In the genomic region with DNA sequence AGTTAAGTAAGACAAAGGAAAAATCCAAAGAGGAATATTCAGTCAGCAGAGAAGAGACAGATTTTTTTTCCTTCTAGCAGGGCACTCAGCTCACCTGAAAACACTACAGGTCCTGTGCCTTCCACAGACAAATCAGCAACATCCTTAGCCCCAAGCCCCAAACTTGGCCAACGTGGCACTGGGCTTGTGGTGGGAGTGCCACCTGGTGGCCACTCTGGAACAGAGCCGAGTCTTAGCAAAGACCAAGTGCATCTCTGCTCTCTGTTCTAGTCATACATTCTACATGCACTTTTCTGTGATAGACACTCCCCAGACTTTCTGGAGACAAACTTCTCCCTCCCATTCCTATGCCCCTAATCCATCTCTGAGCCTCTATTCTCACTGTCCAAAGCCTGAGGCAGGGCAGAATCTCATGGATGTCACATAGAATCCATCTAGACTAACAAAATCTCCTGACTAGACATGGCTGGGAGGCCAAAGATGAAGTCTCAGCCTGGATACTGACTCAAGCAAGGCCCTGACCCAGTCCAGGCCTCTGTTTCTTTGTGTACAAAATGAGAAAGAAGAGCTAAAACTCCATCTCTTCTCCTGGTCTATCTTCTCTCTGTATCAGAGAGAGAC, we compare ENCODE assay signal across 8 cellular contexts. TPM values are rescaled to one million over a fixed set of nuclear protein-coding genes. Genes with fewer than 3 reads are reported as not detected.
DNase-seq lines count a peak whose midpoint lies in the region; ATAC-seq and TF ChIP-seq lines count a peak whose summit lies in the region.

No MANE protein-coding gene starts in this region.

- H3K4me3 Mint-ChIP-seq in natural killer cell, result no peak overlapping the region

- no peaks in the 10 kb centered on the region for H3K27me3 ChIP-seq in GM06990 (replicated peaks; ENCODE audit: control insufficient read depth, insufficient read depth, low read length)

- intact Hi-C loops in natural killer cell (cut with micrococcal nuclease), result loop anchor here (1.0 to 5.0 kb wide), 3 partner anchors 37 to 66 kb away; no protein-coding TSS in a partner anchor

- H3K9me3 Mint-ChIP-seq in natural killer cell, result no peaks in the 10 kb centered on the region

- no peaks in the 10 kb centered on the region for H3K27me3 Mint-ChIP-seq in natural killer cell (ENCODE audit: low read depth in 2 of 2)

- DNase-seq in GM06990 (ENCODE audit: extremely low read depth, insufficient read length), result peak; percentile 74
- peak; percentile 79 for DNase-seq in activated T-cell treated with anti-CD3 and anti-CD28 coated beads, Interleukin-2, amount 50 U/mL, for 1 hour
- DNase-seq in natural killer cell, result peak; percentile 66
- peak; percentile 82 for DNase-seq in stimulated activated naive CD8-positive, alpha-beta T cell treated with anti-CD3 and anti-CD28 coated beads, Interleukin-15, Interleukin-2, amounts not matched to agents 100 U/mL and 50 U/mL, for 24 hours

- TF ChIP-seq RAD21 in Ishikawa (IDR thresholded peaks at IDR 0.05; ENCODE audit: low read depth), result peak; percentile 100

- TF ChIP-seq CTCF in GM06990 (IDR thresholded peaks at IDR 0.05; ENCODE audit: insufficient read depth, low read length, poor library complexity, severe bottlenecking) (peak; percentile 90), natural killer cell (IDR thresholded peaks at IDR 0.05) (peak; percentile 95)

- H3K36me3 ChIP-seq in GM06990 (ENCODE audit: control insufficient read depth, insufficient read depth, low read length), result no peaks in the 10 kb centered on the region; the same call in 1 of the 2 replicates

- no peak overlapping the region for H3K27ac Mint-ChIP-seq in natural killer cell

- H3K4me1 Mint-ChIP-seq in natural killer cell, result peaks cover 0 to 20% of the 10 kb centered on the region in 2 donors

- H3K4me3 ChIP-seq in GM06990 (replicated peaks; ENCODE audit: low read depth, low read length), result no peak overlapping the region

- H3K36me3 Mint-ChIP-seq in natural killer cell, result no peaks in the 10 kb centered on the region

- ATAC-seq in esophagus mucosa, result peak; percentile 80
- ATAC-seq in natural killer cell, result peak; percentile 63 to 76 (median 75)
- peak; percentile 76 for ATAC-seq in stimulated activated naive CD8-positive, alpha-beta T cell treated with anti-CD3 and anti-CD28 coated beads, Interleukin-15, Interleukin-2, amounts not matched to agents 100 U/mL and 50 U/mL, for 24 hours
- ATAC-seq in GM19463 (IDR thresholded peaks at IDR 0.05; ENCODE audit: unreplicated experiment), result no peak

- no peak for TF ChIP-seq EP300 in Ishikawa (IDR thresholded peaks at IDR 0.05; ENCODE audit: borderline replicate concordance)

TF ChIP-seq in Ishikawa, 13 proteins besides CTCF, POLR2A, EP300 and RAD21:
- no peak for TF ChIP-seq TAF1 (IDR thresholded peaks at IDR 0.05; ENCODE audit: low read depth)
- TF ChIP-seq NFIC (IDR thresholded peaks at IDR 0.05), result no peak
- no peak for TF ChIP-seq FOXM1 (IDR thresholded peaks at IDR 0.05; ENCODE audit: borderline replicate concordance, low read depth)
- TF ChIP-seq USF1 (IDR thresholded peaks at IDR 0.05), result no peak
- no peak for TF ChIP-seq ZBTB7A (IDR thresholded peaks at IDR 0.05; ENCODE audit: low read depth)

TF ChIP-seq in PFSK-1, 5 proteins besides CTCF, POLR2A, EP300 and RAD21:
- peak; percentile 36 for TF ChIP-seq FOXP2 (optimal IDR thresholded peaks at IDR 0.05; ENCODE audit: borderline replicate concordance, extremely low read depth, extremely low read length, insufficient read depth)
- TF ChIP-seq, protein P1, sequence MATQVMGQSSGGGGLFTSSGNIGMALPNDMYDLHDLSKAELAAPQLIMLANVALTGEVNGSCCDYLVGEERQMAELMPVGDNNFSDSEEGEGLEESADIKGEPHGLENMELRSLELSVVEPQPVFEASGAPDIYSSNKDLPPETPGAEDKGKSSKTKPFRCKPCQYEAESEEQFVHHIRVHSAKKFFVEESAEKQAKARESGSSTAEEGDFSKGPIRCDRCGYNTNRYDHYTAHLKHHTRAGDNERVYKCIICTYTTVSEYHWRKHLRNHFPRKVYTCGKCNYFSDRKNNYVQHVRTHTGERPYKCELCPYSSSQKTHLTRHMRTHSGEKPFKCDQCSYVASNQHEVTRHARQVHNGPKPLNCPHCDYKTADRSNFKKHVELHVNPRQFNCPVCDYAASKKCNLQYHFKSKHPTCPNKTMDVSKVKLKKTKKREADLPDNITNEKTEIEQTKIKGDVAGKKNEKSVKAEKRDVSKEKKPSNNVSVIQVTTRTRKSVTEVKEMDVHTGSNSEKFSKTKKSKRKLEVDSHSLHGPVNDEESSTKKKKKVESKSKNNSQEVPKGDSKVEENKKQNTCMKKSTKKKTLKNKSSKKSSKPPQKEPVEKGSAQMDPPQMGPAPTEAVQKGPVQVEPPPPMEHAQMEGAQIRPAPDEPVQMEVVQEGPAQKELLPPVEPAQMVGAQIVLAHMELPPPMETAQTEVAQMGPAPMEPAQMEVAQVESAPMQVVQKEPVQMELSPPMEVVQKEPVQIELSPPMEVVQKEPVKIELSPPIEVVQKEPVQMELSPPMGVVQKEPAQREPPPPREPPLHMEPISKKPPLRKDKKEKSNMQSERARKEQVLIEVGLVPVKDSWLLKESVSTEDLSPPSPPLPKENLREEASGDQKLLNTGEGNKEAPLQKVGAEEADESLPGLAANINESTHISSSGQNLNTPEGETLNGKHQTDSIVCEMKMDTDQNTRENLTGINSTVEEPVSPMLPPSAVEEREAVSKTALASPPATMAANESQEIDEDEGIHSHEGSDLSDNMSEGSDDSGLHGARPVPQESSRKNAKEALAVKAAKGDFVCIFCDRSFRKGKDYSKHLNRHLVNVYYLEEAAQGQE (IDR thresholded peaks at IDR 0.05; ENCODE audit: insufficient read depth in 1 of 2, low read depth in 2 of 2, low read length in 2 of 2), result no peak

RNA-seq across cellular contexts. Expression of gene SEMA7A, which starts 5.0 kb away (rescaled TPM):
- 11.7 TPM for polyA plus RNA-seq in PFSK-1 (2012; ENCODE audit: insufficient read length, low read depth)
- total RNA-seq in esophagus mucosa (4.0 TPM), natural killer cell (10 to 100 TPM in 1 of 3 donors, 1 to 10 TPM in 2; 4.7 to 46.2 (median 9.0) TPM)

RNA-seq across cellular contexts. Expression of gene UBL7, which starts 22.2 kb away (rescaled TPM):
- 54.6 TPM for polyA plus RNA-seq in PFSK-1 (2012; ENCODE audit: insufficient read length, low read depth)
- total RNA-seq in esophagus mucosa, result 28.2 TPM
- total RNA-seq in natural killer cell, result 10 to 100 TPM; 25.1 to 38.7 (median 29.0) TPM
